8 cellular contexts compared by ENCODE assay signal in genomic region chr1:184052750-184053149, GRCh38. TPM values are rescaled to one million over a fixed set of nuclear protein-coding genes. Genes with fewer than 3 reads are reported as not detected.
DNase-seq lines count a peak whose midpoint lies in the region; ATAC-seq and TF ChIP-seq lines count a peak whose summit lies in the region.

No MANE protein-coding gene starts in this region.

- TF ChIP-seq POLR2A in spleen (IDR thresholded peaks at IDR 0.05): no peak
- no peak for TF ChIP-seq POLR2A in body of pancreas (IDR thresholded peaks at IDR 0.05)

- H3K4me2 ChIP-seq in SU-DHL-6 (ENCODE audit: low read depth, low read length, poor library complexity, severe bottlenecking): peak overlapping the region; percentile 84

- no peak for DNase-seq in T-helper 2 cell treated with Interferon-gamma antibody and Interleukin-4, amounts not matched to agents 5 μg/mL and 100 μg/mL, for 36 hours (ENCODE audit: low spot score)
- no peak for DNase-seq in T-helper 2 cell
- DNase-seq in foreskin fibroblast: no peak
- no peak for DNase-seq in spleen
- DNase-seq in NCI-H1436 treated with DMSO at 0.1 percent for 48 hours (lab: John Stamatoyannopoulos, UW): no peak
- no peak for DNase-seq in body of pancreas
- no peak for DNase-seq in RKO (ENCODE audit: low spot score)

- no peaks in the 10 kb centered on the region for H3K9me2 ChIP-seq in SU-DHL-6 (replicated peaks; ENCODE audit: insufficient read depth, low read length)

- H3K4me1 ChIP-seq in spleen: peaks cover 11 to 59% (median 31%) of the 10 kb centered on the region in 6 donors
- H3K4me1 ChIP-seq in body of pancreas: peaks cover 22% of the 10 kb centered on the region

- H3K27me3 ChIP-seq in SU-DHL-6 (ENCODE audit: low read length) (no peaks in the 10 kb centered on the region), spleen (replicated peaks in 1 of 7) (peaks cover 0 to 8% (median 0%) of the 10 kb centered on the region in 7 donors), body of pancreas (no peaks in the 10 kb centered on the region)

- H3K9me3 Mint-ChIP-seq in T-helper 2 cell treated with Interferon-gamma antibody and Interleukin-4, amounts not matched to agents 5 μg/mL and 100 μg/mL, for 36 hours: no peaks in the 10 kb centered on the region

- H3K4me1 Mint-ChIP-seq in T-helper 2 cell treated with Interferon-gamma antibody and Interleukin-4, amounts not matched to agents 5 μg/mL and 100 μg/mL, for 36 hours (ENCODE audit: low read depth): peaks cover 35% of the 10 kb centered on the region

- 55 to 75% (median 62%) methylated on average over 3 of the region's 3 CpGs for WGBS in spleen, 5 donors
- WGBS in body of pancreas, 2 donors: 47 to 60% methylated on average over 3 of the region's 3 CpGs

- H3K4me3 ChIP-seq in SU-DHL-6 (ENCODE audit: insufficient read depth, low read length, poor library complexity, severe bottlenecking) (peak overlapping the region; percentile 75), foreskin fibroblast (ENCODE audit: low read depth in 1 of 2, low read length in 2 of 2) (peak overlapping the region; percentile 86 to 88), spleen (peak overlapping the region in 6 of 8 donors; percentile 87 to 98 (median 97)), body of pancreas (no peak overlapping the region)

- peak overlapping the region; percentile 99 for H3K4me3 Mint-ChIP-seq in T-helper 2 cell treated with Interferon-gamma antibody and Interleukin-4, amounts not matched to agents 5 μg/mL and 100 μg/mL, for 36 hours

- peaks cover 21% of the 10 kb centered on the region for H3K36me3 Mint-ChIP-seq in T-helper 2 cell treated with Interferon-gamma antibody and Interleukin-4, amounts not matched to agents 5 μg/mL and 100 μg/mL, for 36 hours (ENCODE audit: low read depth)

- H3K9me3 ChIP-seq in SU-DHL-6 (ENCODE audit: insufficient read depth, low read length): no peaks in the 10 kb centered on the region
- no peaks in the 10 kb centered on the region for H3K9me3 ChIP-seq in spleen
- H3K9me3 ChIP-seq in body of pancreas: no peaks in the 10 kb centered on the region

- no peak overlapping the region for H3K27ac ChIP-seq in SU-DHL-6 (ENCODE audit: low read depth, low read length)
- no peak overlapping the region for H3K27ac ChIP-seq in spleen
- no peak overlapping the region for H3K27ac ChIP-seq in body of pancreas

- H2AFZ ChIP-seq in SU-DHL-6 (ENCODE audit: low read depth, low read length, severe bottlenecking): no peak overlapping the region

- peak overlapping the region; percentile 84 for H3K9ac ChIP-seq in SU-DHL-6 (ENCODE audit: low read length)

- H3K27me3 Mint-ChIP-seq in T-helper 2 cell treated with Interferon-gamma antibody and Interleukin-4, amounts not matched to agents 5 μg/mL and 100 μg/mL, for 36 hours (ENCODE audit: low read depth): peaks cover 27% of the 10 kb centered on the region

- peak overlapping the region; percentile 97 for H3K27ac Mint-ChIP-seq in T-helper 2 cell treated with Interferon-gamma antibody and Interleukin-4, amounts not matched to agents 5 μg/mL and 100 μg/mL, for 36 hours

- intact Hi-C loops in spleen (cut with DNase I; ENCODE audit: low total_unique reads): no loop called here
- intact Hi-C loops in body of pancreas (cut with DNase I): no loop called here

- TF ChIP-seq CTCF in SU-DHL-6 (IDR thresholded peaks at IDR 0.05; ENCODE audit: insufficient read depth, low read length, poor library complexity, severe bottlenecking): no peak
- no peak for TF ChIP-seq CTCF in foreskin fibroblast (IDR thresholded peaks at IDR 0.05; ENCODE audit: low read depth, low read length)
- no peak for TF ChIP-seq CTCF in spleen (IDR thresholded peaks at IDR 0.05 in 8 of 11, conservative IDR thresholded peaks at IDR 0.05 in 3 of 11)
- TF ChIP-seq CTCF in body of pancreas (IDR thresholded peaks at IDR 0.05): no peak

- H3F3A ChIP-seq in SU-DHL-6 (ENCODE audit: insufficient read depth): no peaks in the 10 kb centered on the region

- no peak for ATAC-seq in body of pancreas

- H3K79me2 ChIP-seq in SU-DHL-6 (ENCODE audit: insufficient read depth, low read length): peaks cover 9% of the 10 kb centered on the region; the same call in 1 of the 2 replicates

- no peaks in the 10 kb centered on the region for H4K20me1 ChIP-seq in SU-DHL-6 (ENCODE audit: low read depth, low read length)

- H3K36me3 ChIP-seq in SU-DHL-6 (ENCODE audit: low read length): peaks cover 4% of the 10 kb centered on the region; the same call in 1 of the 2 replicates
- peaks cover 0 to 31% (median 5%) of the 10 kb centered on the region in 6 donors for H3K36me3 ChIP-seq in spleen
- H3K36me3 ChIP-seq in body of pancreas (replicated peaks in 1 of 2; ENCODE audit: insufficient read depth in 1 of 2, low read depth in 2 of 2): no peaks in the 10 kb centered on the region

RNA-seq across cellular contexts. Expression of gene TSEN15, which starts 1.2 kb away (rescaled TPM):
- 10 to 100 TPM; 20.4 to 47.7 (median 25.1) TPM for total RNA-seq in spleen
- polyA plus RNA-seq in spleen: 10 to 100 TPM; 14.7 to 21.9 (median 21.3) TPM
- 10 to 100 TPM; 17.1 to 23.1 TPM for total RNA-seq in body of pancreas

RNA-seq across cellular contexts. Expression of gene COLGALT2, which starts 15.2 kb away (rescaled TPM):
- total RNA-seq in spleen (1 to 10 TPM in 3 of 7 donors, under 1 TPM in 4; 0.34 to 1.4 (median 0.92) TPM), body of pancreas (1 to 10 TPM; 2.3 to 6.9 TPM)
- under 1 TPM; 0.17 to 0.41 (median 0.35) TPM for polyA plus RNA-seq in spleen

Comparison
In these comparisons a context has a peak if more than half of its experiments do, and no peak if none do; other contexts are left out.
1. H3K4me3 ChIP-seq: peak in SU-DHL-6 (single experiment), foreskin fibroblast (2 of 2) and spleen (6 of 8); none in body of pancreas (0 of 2).